In the genomic region with DNA sequence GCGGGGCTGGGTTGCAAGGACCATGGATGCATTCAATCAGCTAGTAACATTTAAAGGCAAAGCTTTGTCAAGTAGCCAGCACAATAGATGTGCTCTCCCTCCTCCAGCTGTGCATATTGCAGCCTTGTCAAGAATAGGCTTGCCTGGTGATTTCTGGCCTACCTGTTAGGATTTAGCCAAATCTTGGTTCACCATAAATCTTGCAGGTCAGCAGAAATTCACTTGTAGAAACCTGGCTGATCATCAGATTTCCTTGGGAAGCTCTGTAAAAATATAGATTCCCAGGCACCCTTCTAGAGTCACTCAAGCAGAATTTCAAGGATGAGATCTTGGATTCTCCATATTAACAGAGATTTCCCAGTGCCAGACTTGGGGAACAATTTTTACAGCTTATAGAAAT, we compare ENCODE assay signal across 27 cellular contexts.
"Had no signal": no experiment of that assay in that cellular context is flagged by ENCODE, and none has a peak within 500 bp of the region (broad histone marks: within the 10 kb centered on the region; RNA-seq: fewer than 3 reads in every experiment).

No MANE protein-coding gene starts in this region.

- H3K27me3 ChIP-seq: esophagus squamous epithelium, gastrocnemius medialis, heart right ventricle, left lung had no signal

- H3K27ac Mint-ChIP-seq: dendritic cell treated with granulocyte-macrophage colony-stimulating factor and Interleukin-4, amounts not matched to agents 40 ng/mL and 50 ng/mL, for 4 days; effector memory CD8-positive, alpha-beta T cell; endodermal cell; mesothelial cell of epicardium; naive B cell had no signal

- H3K4me3 ChIP-seq: esophagus squamous epithelium, gastrocnemius medialis, heart right ventricle, left lung, lower lobe of right lung, mucosa of descending colon had no signal

- H3K9me3 ChIP-seq: esophagus squamous epithelium, gastrocnemius medialis, left lung, lower lobe of right lung, mucosa of descending colon had no signal

- H3K4me3 Mint-ChIP-seq: dendritic cell treated with granulocyte-macrophage colony-stimulating factor and Interleukin-4, amounts not matched to agents 40 ng/mL and 50 ng/mL, for 4 days; effector memory CD8-positive, alpha-beta T cell; endodermal cell; mesothelial cell of epicardium; naive B cell had no signal

- FAIRE-seq: endometrium, islet of Langerhans, keratinocyte had no signal

- H3K36me3 ChIP-seq: esophagus squamous epithelium, gastrocnemius medialis, heart right ventricle, left lung, lower lobe of right lung had no signal

- H3K27ac ChIP-seq: epithelial cell of prostate, esophagus squamous epithelium, gastrocnemius medialis, left lung, lower lobe of right lung had no signal

- H3K9me3 Mint-ChIP-seq: dendritic cell treated with granulocyte-macrophage colony-stimulating factor and Interleukin-4, amounts not matched to agents 40 ng/mL and 50 ng/mL, for 4 days; effector memory CD8-positive, alpha-beta T cell; endodermal cell had no signal

- H3K4me1 ChIP-seq: gastrocnemius medialis, left lung had no signal

- H3K36me3 Mint-ChIP-seq: naive B cell had no signal

- H3K4me1 Mint-ChIP-seq: naive B cell had no signal

- ATAC-seq: effector memory CD8-positive, alpha-beta T cell; esophagus mucosa; gastrocnemius medialis; heart right ventricle; left cardiac atrium; left lung; left ventricle myocardium superior; lower lobe of right lung; mucosa of descending colon had no signal

- DNase-seq: cortex of kidney; effector CD8-positive, alpha-beta T cell; effector memory CD8-positive, alpha-beta T cell; endodermal cell; erythroblast; esophagus squamous epithelium; foreskin fibroblast; foreskin melanocyte; gastrocnemius medialis; glutamatergic neuron; head of caudate nucleus; heart right ventricle; hippocampal formation; left cardiac atrium; left lung; left ventricle myocardium superior; lower lobe of right lung; mesenchymal stem cell; mucosa of descending colon; naive B cell had no signal

- H3K27me3 Mint-ChIP-seq: dendritic cell treated with granulocyte-macrophage colony-stimulating factor and Interleukin-4, amounts not matched to agents 40 ng/mL and 50 ng/mL, for 4 days had no signal
